In genomic region chr14:68936980-68937379, GRCh38 we compare ENCODE assay signal across 1 cellular context.
TF ChIP-seq lines count a peak whose summit lies in the region.

No MANE protein-coding gene starts in this region.

TF ChIP-seq in HepG2, 621 proteins besides CTCF, POLR2A, EP300 and RAD21:
- peak; percentile 69 for TF ChIP-seq ZBTB40 (IDR thresholded peaks at IDR 0.05)
- peak; percentile 73 for TF ChIP-seq ZBTB40 (CRISPR knock-in tag; IDR thresholded peaks at IDR 0.05)
- no peak for TF ChIP-seq ZNF883 (CRISPR knock-in tag; IDR thresholded peaks at IDR 0.05; ENCODE audit: not compliant biosample characterization)
- TF ChIP-seq ZNF430 (CRISPR knock-in tag; IDR thresholded peaks at IDR 0.05), result no peak
- no peak for TF ChIP-seq HNRNPLL (IDR thresholded peaks at IDR 0.05; ENCODE audit: low read depth, low read length, poor library complexity, severe bottlenecking)
- TF ChIP-seq ZNF567 (CRISPR knock-in tag; IDR thresholded peaks at IDR 0.05; ENCODE audit: borderline replicate concordance), result no peak
TF ChIP-seq in HepG2: peak in this region for 1.
